Comparison of ENCODE assay signal across 1 cellular context in genomic region chr2:85560812-85561279, GRCh38.
TF ChIP-seq lines count a peak whose summit lies in the region.

No MANE protein-coding gene starts in this region.

TF ChIP-seq in H1, 55 proteins besides CTCF, POLR2A, EP300 and RAD21:
- TF ChIP-seq RNF2 (IDR thresholded peaks at IDR 0.05; ENCODE audit: borderline replicate concordance, low read depth, low read length, missing control alignments, poor library complexity, severe bottlenecking): no peak
- no peak for TF ChIP-seq CBX8 (IDR thresholded peaks at IDR 0.05; ENCODE audit: borderline replicate concordance, low read depth, low read length)
- no peak for TF ChIP-seq GTF2F1 (IDR thresholded peaks at IDR 0.05; ENCODE audit: borderline replicate concordance, low read depth, low read length)
- TF ChIP-seq JUN (IDR thresholded peaks at IDR 0.05; ENCODE audit: low read depth, low read length): no peak
- TF ChIP-seq FOSL1 (IDR thresholded peaks at IDR 0.05; ENCODE audit: insufficient read depth, low read depth, low read length): no peak
- TF ChIP-seq SP1 (IDR thresholded peaks at IDR 0.05; ENCODE audit: low read depth, low read length): no peak
- TF ChIP-seq TBP (IDR thresholded peaks at IDR 0.05; ENCODE audit: low read depth, low read length): no peak
- TF ChIP-seq RXRA (IDR thresholded peaks at IDR 0.05; ENCODE audit: insufficient read depth, low read depth, low read length): no peak
- no peak for TF ChIP-seq PHF8 (conservative IDR thresholded peaks at IDR 0.05; ENCODE audit: low read depth, low read length)
